In genomic region chr1:205690122-205690756, GRCh38 we compare ENCODE assay signal across 17 cellular contexts. TPM values are rescaled to one million over a fixed set of nuclear protein-coding genes. Genes with fewer than 3 reads are reported as not detected.
A peak's percentile ranks its signal among the peaks of the same experiment; 100 is the strongest.
DNase-seq lines count a peak whose midpoint lies in the region; ATAC-seq and TF ChIP-seq lines count a peak whose summit lies in the region.
"Had no signal": no experiment of that assay in that cellular context is flagged by ENCODE, and none has a peak within 500 bp of the region (broad histone marks: within the 10 kb centered on the region; RNA-seq: fewer than 3 reads in every experiment).

No MANE protein-coding gene starts in this region.

- H4K91ac ChIP-seq in trophoblast cell (ENCODE audit: low read depth, low read length) = no peak overlapping the region

- H3K4ac ChIP-seq in trophoblast cell (ENCODE audit: low read depth, low read length) = no peak overlapping the region

- no peaks in the 10 kb centered on the region for H3K79me2 ChIP-seq in trophoblast cell (ENCODE audit: control insufficient read depth, insufficient read depth, low read length, poor library complexity)

- H3K23ac ChIP-seq in trophoblast cell (ENCODE audit: low read length) = no peak overlapping the region

- H3K27me3 Mint-ChIP-seq in activated B cell treated with CpG ODN at 0.5 μM for 24 hours = no peaks in the 10 kb centered on the region

- no peak for TF ChIP-seq CTCF in activated B cell treated with CpG ODN at 0.5 μM for 24 hours (IDR thresholded peaks at IDR 0.05)
- TF ChIP-seq CTCF in fibroblast of villous mesenchyme (IDR thresholded peaks at IDR 0.05; ENCODE audit: insufficient read depth, low read depth, low read length) = no peak

- H3K4me3 ChIP-seq in fibroblast of villous mesenchyme (ENCODE audit: low read depth, low read length) = no peak overlapping the region
- H3K4me3 ChIP-seq in trophoblast cell (ENCODE audit: low read depth, low read length) = no peak overlapping the region
- H3K4me3 ChIP-seq in effector memory CD4-positive, alpha-beta T cell (ENCODE audit: insufficient read depth, low read depth, low read length, poor library complexity, severe bottlenecking) = no peak overlapping the region
- H3K4me3 ChIP-seq: A549, GM12878, HAP-1 had no signal

- no peak for ATAC-seq in activated B cell treated with CpG ODN at 0.5 μM for 24 hours (ENCODE audit: low read depth)
- ATAC-seq: GM12878 had no signal

- no peaks in the 10 kb centered on the region for H3K79me1 ChIP-seq in trophoblast cell (ENCODE audit: low read length)

- H4K12ac ChIP-seq in trophoblast cell (ENCODE audit: low read depth, low read length) = no peak overlapping the region

- H3K14ac ChIP-seq in trophoblast cell (ENCODE audit: low read length) = no peak overlapping the region

- H2BK120ac ChIP-seq in trophoblast cell (ENCODE audit: insufficient read depth, low read length, poor library complexity) = no peak overlapping the region

- no peak overlapping the region for H3K9ac ChIP-seq in trophoblast cell (ENCODE audit: low read length)

- POLR2A ChIA-PET in activated B cell treated with CpG ODN at 0.5 μM for 24 hours (lab: Charles Lee) = no interaction called here

- no peak overlapping the region for H3K18ac ChIP-seq in trophoblast cell (ENCODE audit: low read length)

- intact Hi-C loops in activated B cell treated with CpG ODN at 0.5 μM for 24 hours (cut with micrococcal nuclease) = no loop called here

- H3K27me3 ChIP-seq in trophoblast cell (ENCODE audit: insufficient read depth, low read length) = no peaks in the 10 kb centered on the region
- H3K27me3 ChIP-seq in effector memory CD4-positive, alpha-beta T cell (replicated peaks; ENCODE audit: control insufficient read depth, insufficient read depth, low read length, poor library complexity, severe bottlenecking) = no peaks in the 10 kb centered on the region

- peak; percentile 24 for DNase-seq in EH (ENCODE audit: low read depth)
- DNase-seq in activated B cell treated with CpG ODN at 0.5 μM for 24 hours = no peak
- peak; percentile 40 for DNase-seq in fibroblast of villous mesenchyme (ENCODE audit: low read depth)
- DNase-seq in trophoblast cell = peak; percentile 35 to 47
- no peak for DNase-seq in effector memory CD4-positive, alpha-beta T cell
- no peak for DNase-seq in effector CD4-positive, alpha-beta T cell
- DNase-seq in activated T-cell treated with anti-CD3 and anti-CD28 coated beads, Interleukin-2, amount 50 U/mL, for 48 hours = no peak
- DNase-seq: CD4-positive, alpha-beta memory T cell; DMS153; NCI-H1105; NCI-H2081; NCI-H446 treated with DMSO at 0.1 percent for 48 hours; NK-92 treated with Interleukin-12 subunit alpha and Interleukin-12 subunit beta, amount 100 ng/mL, for 24 hours; SHP77 treated with DMSO at 0.1 percent for 48 hours had no signal

- no peak overlapping the region for H2BK12ac ChIP-seq in trophoblast cell (ENCODE audit: low read length)

- H2AFZ ChIP-seq in trophoblast cell (ENCODE audit: insufficient read depth, low read length, poor library complexity) = no peak overlapping the region

- no CpG with 5 or more reads among the region's 8 CpGs for WGBS in trophoblast cell (ENCODE audit: extremely low coverage, insufficient coverage, insufficient read length)

- H2AK5ac ChIP-seq in trophoblast cell (ENCODE audit: low read length) = no peak overlapping the region

- no peak overlapping the region for H2BK5ac ChIP-seq in trophoblast cell (ENCODE audit: low read depth, low read length, poor library complexity)

- H3K9me3 Mint-ChIP-seq in activated B cell treated with CpG ODN at 0.5 μM for 24 hours = no peaks in the 10 kb centered on the region
- H3K9me3 Mint-ChIP-seq: CD4-positive, alpha-beta memory T cell had no signal

- H3K9me3 ChIP-seq in trophoblast cell (ENCODE audit: insufficient read depth, low read depth, low read length) = no peaks in the 10 kb centered on the region
- no peaks in the 10 kb centered on the region for H3K9me3 ChIP-seq in effector memory CD4-positive, alpha-beta T cell (ENCODE audit: control insufficient read depth, low read length)
- H3K9me3 ChIP-seq: A549, HAP-1 had no signal

- H3K36me3 Mint-ChIP-seq in activated B cell treated with CpG ODN at 0.5 μM for 24 hours (ENCODE audit: low read depth) = no peaks in the 10 kb centered on the region
- H3K36me3 Mint-ChIP-seq: CD4-positive, alpha-beta memory T cell had no signal

- H3K27ac ChIP-seq in trophoblast cell (ENCODE audit: low read depth, low read length) = no peak overlapping the region
- H3K27ac ChIP-seq in effector memory CD4-positive, alpha-beta T cell (ENCODE audit: insufficient read depth, low read length, poor library complexity, severe bottlenecking) = no peak overlapping the region
- H3K27ac ChIP-seq: A549 had no signal

- no peak overlapping the region for H4K8ac ChIP-seq in trophoblast cell (ENCODE audit: low read depth, low read length)

- CTCF ChIA-PET in activated B cell treated with CpG ODN at 0.5 μM for 24 hours (lab: Charles Lee) = no interaction called here

- H3K4me1 Mint-ChIP-seq in activated B cell treated with CpG ODN at 0.5 μM for 24 hours = peaks cover 9% of the 10 kb centered on the region

- H3K4me1 ChIP-seq in trophoblast cell (ENCODE audit: control insufficient read depth in 1 of 2, insufficient read depth in 2 of 2, low read length in 2 of 2) = peaks cover 0 to 9% of the 10 kb centered on the region in 2 experiments
- H3K4me1 ChIP-seq in effector memory CD4-positive, alpha-beta T cell (ENCODE audit: control insufficient read depth, insufficient read depth, low read length, poor library complexity, severe bottlenecking) = no peaks in the 10 kb centered on the region

- H3K36me3 ChIP-seq in trophoblast cell (ENCODE audit: control insufficient read depth in 1 of 2, insufficient read depth in 2 of 2, low read length in 2 of 2) = no peaks in the 10 kb centered on the region
- no peaks in the 10 kb centered on the region for H3K36me3 ChIP-seq in effector memory CD4-positive, alpha-beta T cell (ENCODE audit: control insufficient read depth, insufficient read depth, low read length)
- H3K36me3 ChIP-seq: HAP-1 had no signal

- peak overlapping the region; percentile 24 for H3K27ac Mint-ChIP-seq in activated B cell treated with CpG ODN at 0.5 μM for 24 hours
- H3K27ac Mint-ChIP-seq: CD4-positive, alpha-beta memory T cell had no signal

- no peak overlapping the region for H3K4me3 Mint-ChIP-seq in activated B cell treated with CpG ODN at 0.5 μM for 24 hours
- H3K4me3 Mint-ChIP-seq: CD4-positive, alpha-beta memory T cell had no signal

- no peak overlapping the region for H3K4me2 ChIP-seq in trophoblast cell (ENCODE audit: low read length)
- H3K4me2 ChIP-seq: A549 had no signal

RNA-seq across cellular contexts. Expression of gene SLC45A3, which starts 9.9 kb away (rescaled TPM):
- total RNA-seq in activated B cell treated with CpG ODN at 0.5 μM for 24 hours (6.9 and 7.4 TPM in 2 replicates), fibroblast of villous mesenchyme (3.2 and 5.2 TPM in 2 replicates)
- polyA plus RNA-seq in trophoblast cell (2013) = 1.7 and 1.8 TPM in 2 replicates
- polyA plus RNA-seq: CD4-positive, alpha-beta memory T cell had no signal

RNA-seq across cellular contexts. Expression of gene ELK4, which starts 58.4 kb away (rescaled TPM):
- total RNA-seq in activated B cell treated with CpG ODN at 0.5 μM for 24 hours = 130 and 141 TPM in 2 replicates
- 23.5 and 30.2 TPM in 2 replicates for total RNA-seq in fibroblast of villous mesenchyme
- 8.0 and 8.1 TPM in 2 replicates for polyA plus RNA-seq in trophoblast cell (2013)

RNA-seq across cellular contexts. Expression of gene NUCKS1, which starts 59.7 kb away (rescaled TPM):
- total RNA-seq in activated B cell treated with CpG ODN at 0.5 μM for 24 hours (113 and 130 TPM in 2 replicates), fibroblast of villous mesenchyme (206 and 233 TPM in 2 replicates)
- 151 and 162 TPM in 2 replicates for polyA plus RNA-seq in trophoblast cell (2013)

Comparison
In these comparisons a context has a peak if more than half of its experiments do, and no peak if none do; other contexts are left out.
1. DNase-seq: peak in EH (single experiment), fibroblast of villous mesenchyme (single experiment) and trophoblast cell (2 of 2); none in activated B cell treated with CpG ODN at 0.5 μM for 24 hours (single experiment), effector memory CD4-positive, alpha-beta T cell (0 of 3), effector CD4-positive, alpha-beta T cell (single experiment) and activated T-cell treated with anti-CD3 and anti-CD28 coated beads, Interleukin-2, amount 50 U/mL, for 48 hours (0 of 2).